In the genomic region with DNA sequence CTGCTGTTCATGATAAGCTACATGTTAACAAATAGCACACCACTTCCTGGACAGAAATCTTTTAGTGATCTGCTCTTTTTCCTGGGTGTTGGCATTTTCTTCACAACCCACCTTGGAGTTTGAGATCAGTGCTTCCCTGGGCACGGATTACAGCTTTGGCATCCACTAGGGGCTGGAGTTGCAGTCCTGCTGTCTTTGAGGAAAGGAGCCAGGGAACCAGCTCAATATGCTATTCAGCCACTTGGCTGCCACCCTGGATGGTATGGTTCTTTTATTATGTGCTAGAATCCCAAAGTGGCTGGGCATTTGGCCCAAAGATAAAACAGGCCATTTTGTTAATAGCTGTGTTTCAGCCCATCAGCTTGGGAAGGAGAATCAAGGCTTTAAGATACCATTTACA, we compare ENCODE assay signal across 1 cellular context.
TF ChIP-seq lines count a peak whose summit lies in the region.

No MANE protein-coding gene starts in this region.

TF ChIP-seq in A549, 52 proteins besides CTCF, POLR2A, EP300 and RAD21:
- no peak for TF ChIP-seq HOXA7 (CRISPR knock-in tag; IDR thresholded peaks at IDR 0.05)
- TF ChIP-seq HEYL (CRISPR knock-in tag; IDR thresholded peaks at IDR 0.05): no peak
- no peak for TF ChIP-seq MYC (IDR thresholded peaks at IDR 0.05; ENCODE audit: borderline replicate concordance, low read length)
- no peak for TF ChIP-seq FOXS1 (CRISPR knock-in tag; IDR thresholded peaks at IDR 0.05)
- TF ChIP-seq, protein P1, sequence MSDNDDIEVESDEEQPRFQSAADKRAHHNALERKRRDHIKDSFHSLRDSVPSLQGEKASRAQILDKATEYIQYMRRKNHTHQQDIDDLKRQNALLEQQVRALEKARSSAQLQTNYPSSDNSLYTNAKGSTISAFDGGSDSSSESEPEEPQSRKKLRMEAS (IDR thresholded peaks at IDR 0.05): no peak
- no peak for TF ChIP-seq HOXB5 (CRISPR knock-in tag; IDR thresholded peaks at IDR 0.05)
- no peak for TF ChIP-seq NPAS2 (CRISPR knock-in tag; IDR thresholded peaks at IDR 0.05; ENCODE audit: borderline replicate concordance)
